Comparison of ENCODE assay signal across 10 cellular contexts in the genomic region with DNA sequence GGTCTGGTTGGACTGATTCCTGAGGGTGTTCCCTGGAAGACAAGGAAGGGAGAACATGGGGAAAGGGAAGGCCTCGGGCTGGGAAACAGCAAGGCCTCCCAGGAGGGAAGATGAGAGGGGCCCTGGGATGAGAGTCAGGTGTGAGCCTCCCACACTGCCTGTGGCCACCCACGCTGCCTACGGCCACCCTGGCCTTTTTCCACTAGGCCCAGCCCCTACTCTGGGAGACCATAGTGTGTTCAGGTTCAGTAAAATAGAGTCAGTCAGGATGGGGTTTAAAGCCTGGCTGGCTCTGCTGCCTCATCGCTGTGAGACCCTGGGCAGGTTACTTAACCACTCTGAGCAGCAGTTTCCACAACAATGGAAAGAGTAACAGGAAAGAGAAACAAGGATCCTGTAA. TPM values are rescaled to one million over a fixed set of nuclear protein-coding genes. Genes with fewer than 3 reads are reported as not detected.
"Had no signal": no experiment of that assay in that cellular context is flagged by ENCODE, and none has a peak within 500 bp of the region (broad histone marks: within the 10 kb centered on the region; RNA-seq: fewer than 3 reads in every experiment).

No MANE protein-coding gene starts in this region.

- H3K27ac Mint-ChIP-seq: H9, HFFc6 had no signal

- ATAC-seq: K562 had no signal

- DNase-seq: GM23248, GOT3, H9, HCEC 1CT, HFFc6, IMR-90, KG1 had no signal

- H3K4me1 Mint-ChIP-seq: H9 had no signal

- H3K4me3 ChIP-seq: GM23248, K562 had no signal

- FAIRE-seq: K562 had no signal

- H2AFZ ChIP-seq: GM23248 had no signal

- H3K9me3 Mint-ChIP-seq: HFFc6 had no signal

- H3K27ac ChIP-seq: GM23248 had no signal

- H3K9ac ChIP-seq: GM23248 had no signal

- H3K4me3 Mint-ChIP-seq: H9, HFFc6 had no signal

RNA-seq across cellular contexts. Expression of a gene that starts 47.7 kb away (rescaled TPM):
- total RNA-seq: GM23248, H4, H9, HFFc6, HT-29, IMR-90, K562 had no signal
- polyA plus RNA-seq: GM23248, IMR-90, K562 had no signal
